Comparison of ENCODE assay signal across 8 cellular contexts in the genomic region with DNA sequence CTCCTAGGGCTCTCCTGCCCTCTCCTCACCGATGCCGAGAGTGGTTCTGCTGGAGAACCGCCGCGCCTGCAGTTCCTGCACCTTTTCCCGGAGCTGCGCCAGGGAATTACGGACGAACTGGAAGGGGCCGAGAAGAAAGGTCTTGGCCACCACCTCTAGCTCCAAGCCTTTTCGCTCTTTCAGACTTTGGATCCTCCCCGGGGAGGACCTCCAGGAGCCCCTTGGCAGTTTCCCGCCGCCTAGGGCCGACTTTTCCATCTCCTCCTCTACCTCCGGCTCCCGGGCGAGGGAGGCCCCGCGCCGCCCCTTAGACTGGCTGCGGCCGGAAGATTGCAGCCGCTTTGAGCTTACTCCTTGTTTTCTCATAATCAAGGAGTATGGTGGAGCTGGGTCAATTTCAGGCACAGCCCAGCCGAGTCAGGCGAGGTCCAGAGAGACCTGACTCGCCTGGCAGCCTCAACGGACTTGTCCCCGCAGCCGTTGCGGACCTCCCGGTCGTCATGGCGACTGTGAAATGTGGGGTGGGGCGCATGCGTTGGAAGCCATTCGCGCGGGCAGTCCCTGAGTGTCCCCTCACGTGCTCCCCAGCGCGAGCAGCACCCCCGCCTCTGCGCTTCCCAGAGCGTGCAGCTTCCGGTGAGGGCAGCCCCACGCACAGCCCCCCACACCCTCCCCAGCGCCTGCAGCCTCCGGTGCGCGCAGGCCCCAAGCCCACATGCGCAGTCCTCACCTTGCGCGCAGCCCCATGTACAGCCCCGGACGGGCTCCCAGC. TPM values are rescaled to one million over a fixed set of nuclear protein-coding genes. Genes with fewer than 3 reads are reported as not detected.
A peak's percentile ranks its signal among the peaks of the same experiment; 100 is the strongest.
DNase-seq lines count a peak whose midpoint lies in the region; ATAC-seq and TF ChIP-seq lines count a peak whose summit lies in the region.

A gene (minus strand): TSS at position 466 of the 772 bp plus-strand sequence. CDS start 100 bp downstream, at position 366.

- DNase-seq in GM13976 (ENCODE audit: low spot score) (peak; percentile 34), NCI-H69 (lab: John Stamatoyannopoulos, UW) (peak; percentile 99), activated gamma-delta T cell (lab: John Stamatoyannopoulos, UW) (peak; percentile 41), fibroblast of villous mesenchyme (ENCODE audit: low read depth) (peak; percentile 53), natural killer cell (no peak), SHP77 (lab: John Stamatoyannopoulos, UW) (no peak)
- peak; percentile 62 to 79 for DNase-seq in stimulated activated naive CD8-positive, alpha-beta T cell treated with anti-CD3 and anti-CD28 coated beads, Interleukin-15, amount 100 ng/mL, for 72 hours

- no peak within 1 kb of the TSS for H3K27ac Mint-ChIP-seq in natural killer cell
- peak within 1 kb of the TSS; percentile 75 to 87 for H3K27ac Mint-ChIP-seq in stimulated activated naive CD8-positive, alpha-beta T cell treated with anti-CD3 and anti-CD28 coated beads, Interleukin-15, amount 100 ng/mL, for 72 hours

- no peaks in the 10 kb centered on the region for H3K36me3 Mint-ChIP-seq in natural killer cell

- H3K4me3 Mint-ChIP-seq in natural killer cell, result peak within 1 kb of the TSS; percentile 80
- H3K4me3 Mint-ChIP-seq in stimulated activated naive CD8-positive, alpha-beta T cell treated with anti-CD3 and anti-CD28 coated beads, Interleukin-15, amount 100 ng/mL, for 72 hours, result peak within 1 kb of the TSS; percentile 90 to 95

- in situ Hi-C loops in GM13976 (cut with MboI; ENCODE audit: low sequenced_read_pairs, unreplicated experiment), result no loop called here

- peak within 1 kb of the TSS; percentile 68 for H3K4me3 ChIP-seq in fibroblast of villous mesenchyme (ENCODE audit: low read depth, low read length)

- no peaks in the 10 kb centered on the region for H3K9me3 Mint-ChIP-seq in natural killer cell
- H3K9me3 Mint-ChIP-seq in stimulated activated naive CD8-positive, alpha-beta T cell treated with anti-CD3 and anti-CD28 coated beads, Interleukin-15, amount 100 ng/mL, for 72 hours, result no peaks in the 10 kb centered on the region

- TF ChIP-seq CTCF in GM13976 (IDR thresholded peaks at IDR 0.05; ENCODE audit: borderline replicate concordance, control extremely low read depth, extremely low read depth, insufficient read depth, missing control alignments), result no peak
- no peak for TF ChIP-seq CTCF in fibroblast of villous mesenchyme (IDR thresholded peaks at IDR 0.05; ENCODE audit: insufficient read depth, low read depth, low read length)
- no peak for TF ChIP-seq CTCF in natural killer cell (IDR thresholded peaks at IDR 0.05)

- peaks cover 0 to 4% of the 10 kb centered on the region in 2 donors for H3K4me1 Mint-ChIP-seq in natural killer cell
- peaks cover 31% of the 10 kb centered on the region for H3K4me1 Mint-ChIP-seq in stimulated activated naive CD8-positive, alpha-beta T cell treated with anti-CD3 and anti-CD28 coated beads, Interleukin-15, amount 100 ng/mL, for 72 hours

- H3K27me3 Mint-ChIP-seq in natural killer cell (ENCODE audit: low read depth in 2 of 2), result peaks cover 22% of the 10 kb centered on the region in 2 donors
- peaks cover 32% of the 10 kb centered on the region for H3K27me3 Mint-ChIP-seq in stimulated activated naive CD8-positive, alpha-beta T cell treated with anti-CD3 and anti-CD28 coated beads, Interleukin-15, amount 100 ng/mL, for 72 hours

- intact Hi-C loops in natural killer cell (cut with micrococcal nuclease), result no loop called here

- ATAC-seq in HG03135 (IDR thresholded peaks at IDR 0.05; ENCODE audit: unreplicated experiment), result peak; percentile 67
- ATAC-seq in natural killer cell, result peak; percentile 47 to 49 (median 48)
- peak; percentile 96 for ATAC-seq in stimulated activated naive CD8-positive, alpha-beta T cell treated with anti-CD3 and anti-CD28 coated beads, Interleukin-15, amount 100 ng/mL, for 72 hours

RNA-seq across cellular contexts. Expression of the gene that starts here (rescaled TPM):
- 9.0 and 11.2 TPM in 2 replicates for total RNA-seq in fibroblast of villous mesenchyme
- total RNA-seq in natural killer cell, result 1 to 10 TPM in 1 of 3 donors, not detected in 2; 1.3 TPM

Comparison
In these comparisons a context has a peak if more than half of its experiments do, and no peak if none do; other contexts are left out.
1. DNase-seq: peak in GM13976 (single experiment), NCI-H69 (single experiment), activated gamma-delta T cell (single experiment), fibroblast of villous mesenchyme (single experiment) and stimulated activated naive CD8-positive, alpha-beta T cell treated with anti-CD3 and anti-CD28 coated beads, Interleukin-15, amount 100 ng/mL, for 72 hours (2 of 2); none in natural killer cell (single experiment) and SHP77 (0 of 2).
2. H3K27ac Mint-ChIP-seq: peak in stimulated activated naive CD8-positive, alpha-beta T cell treated with anti-CD3 and anti-CD28 coated beads, Interleukin-15, amount 100 ng/mL, for 72 hours (2 of 2); none in natural killer cell (0 of 2).
3. Peak in every context shown above with its lines, with median percentiles within 50 percentile points of each other: ATAC-seq.